Comparison of ENCODE assay signal across 16 cellular contexts in the genomic region with DNA sequence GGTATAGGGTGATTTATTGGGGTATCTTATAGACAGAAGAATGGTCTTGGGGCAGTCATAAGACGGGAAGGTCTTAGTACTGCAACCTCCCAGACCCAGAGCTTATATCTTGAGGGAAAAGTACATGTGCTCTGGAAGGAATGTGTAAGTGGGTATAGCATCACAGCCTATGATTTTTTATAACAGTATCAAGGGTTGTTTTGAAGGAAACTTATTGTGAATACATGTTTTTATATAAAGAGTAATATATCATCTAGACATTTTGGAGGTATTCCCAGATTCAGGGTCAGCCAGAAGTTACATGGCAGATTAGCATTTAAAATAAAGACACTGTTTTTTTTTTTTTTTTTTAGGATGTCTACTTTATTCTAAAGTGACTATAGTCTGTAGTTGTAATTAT. TPM values are rescaled to one million over a fixed set of nuclear protein-coding genes. Genes with fewer than 3 reads are reported as not detected.
DNase-seq lines count a peak whose midpoint lies in the region; ATAC-seq and TF ChIP-seq lines count a peak whose summit lies in the region.
"Had no signal": no experiment of that assay in that cellular context is flagged by ENCODE, and none has a peak within 500 bp of the region (broad histone marks: within the 10 kb centered on the region; RNA-seq: fewer than 3 reads in every experiment).

No MANE protein-coding gene starts in this region.

- POLR2A ChIA-PET in MCF 10A (lab: Yijun Ruan, JAX) = interaction anchor here (1.1 kb wide), 1 partner anchor 12 kb away, joined by 3 read pairs; no protein-coding TSS in a partner anchor

- peak; percentile 13 for DNase-seq in MCF 10A (ENCODE audit: unreplicated experiment)
- DNase-seq in breast epithelium (ENCODE audit: low spot score in 2 of 2) = no peak
- peak; percentile 71 for DNase-seq in dermis blood vessel endothelial cell
- DNase-seq in left lung = no peak
- no peak for DNase-seq in mucosa of gallbladder (ENCODE audit: low spot score)
- no peak for DNase-seq in kidney glomerular epithelial cell (lab: John Stamatoyannopoulos, UW)
- no peak for DNase-seq in activated CD4-positive, alpha-beta T cell treated with anti-CD3 and anti-CD28 coated beads for 4 hours
- DNase-seq: activated naive CD8-positive, alpha-beta T cell treated with anti-CD3 and anti-CD28 coated beads, Interleukin-2, amount 50 U/mL, for 24 hours; KG1; left cardiac atrium; NCI-H187; SJCRH30 had no signal

- H3K4me3 ChIP-seq in breast epithelium (no peak overlapping the region), left lung (no peak overlapping the region)
- H3K4me3 ChIP-seq: A549, dorsolateral prefrontal cortex, SJCRH30 had no signal

- H3K9me3 ChIP-seq in breast epithelium (no peaks in the 10 kb centered on the region), left lung (no peaks in the 10 kb centered on the region)
- H3K9me3 ChIP-seq: A549, SJCRH30 had no signal

- no peak overlapping the region for H3K27ac Mint-ChIP-seq in MCF 10A (ENCODE audit: low read depth, unreplicated experiment)
- H3K27ac Mint-ChIP-seq: activated naive CD8-positive, alpha-beta T cell treated with anti-CD3 and anti-CD28 coated beads, Interleukin-2, amount 50 U/mL, for 24 hours; natural killer cell treated with Interleukin-12 subunit alpha and Interleukin-12 subunit beta and Interleukin-15 and Interleukin-18, amount 100 ng/mL, for 72 hours had no signal

- no peak for TF ChIP-seq CTCF in MCF 10A (IDR thresholded peaks at IDR 0.05; ENCODE audit: unreplicated experiment)
- no peak for TF ChIP-seq CTCF in breast epithelium (IDR thresholded peaks at IDR 0.05)
- TF ChIP-seq CTCF in left lung (IDR thresholded peaks at IDR 0.05) = no peak

- peaks cover 6% of the 10 kb centered on the region for H3K4me1 Mint-ChIP-seq in MCF 10A (ENCODE audit: insufficient read depth, unreplicated experiment)
- H3K4me1 Mint-ChIP-seq: activated naive CD8-positive, alpha-beta T cell treated with anti-CD3 and anti-CD28 coated beads, Interleukin-2, amount 50 U/mL, for 24 hours had no signal

- no peaks in the 10 kb centered on the region for H3K4me1 ChIP-seq in breast epithelium
- peaks cover 12 to 15% of the 10 kb centered on the region in 2 donors for H3K4me1 ChIP-seq in left lung
- H3K4me1 ChIP-seq: A549, SJCRH30 had no signal

- H3K27me3 Mint-ChIP-seq in MCF 10A (ENCODE audit: insufficient read depth, unreplicated experiment) = no peaks in the 10 kb centered on the region
- H3K27me3 Mint-ChIP-seq: activated naive CD8-positive, alpha-beta T cell treated with anti-CD3 and anti-CD28 coated beads, Interleukin-2, amount 50 U/mL, for 24 hours; natural killer cell treated with Interleukin-12 subunit alpha and Interleukin-12 subunit beta and Interleukin-15 and Interleukin-18, amount 100 ng/mL, for 72 hours had no signal

- BruUV-seq in MCF 10A (replicated peaks; lab: Mats Ljungman, UMichigan) = no TSS peak

- ATAC-seq in left lung = peak; percentile 39
- ATAC-seq in GM21447 (IDR thresholded peaks at IDR 0.05; ENCODE audit: unreplicated experiment) = no peak
- ATAC-seq: A549; activated naive CD8-positive, alpha-beta T cell treated with anti-CD3 and anti-CD28 coated beads, Interleukin-2, amount 50 U/mL, for 24 hours; natural killer cell treated with Interleukin-12 subunit alpha and Interleukin-12 subunit beta and Interleukin-15 and Interleukin-18, amount 100 ng/mL, for 72 hours had no signal

- H3K27ac ChIP-seq in breast epithelium = no peak overlapping the region
- peak overlapping the region in 1 of 2 donors; percentile 14 for H3K27ac ChIP-seq in left lung
- H3K27ac ChIP-seq: A549, SJCRH30 had no signal

- no peaks in the 10 kb centered on the region for H3K27me3 ChIP-seq in breast epithelium
- H3K27me3 ChIP-seq in left lung = no peaks in the 10 kb centered on the region
- H3K27me3 ChIP-seq: dorsolateral prefrontal cortex, SJCRH30 had no signal

- H3K36me3 ChIP-seq in breast epithelium (no peaks in the 10 kb centered on the region), left lung (peaks cover 0 to 83% of the 10 kb centered on the region in 2 donors)

- peaks cover 30% of the 10 kb centered on the region for H3K36me3 Mint-ChIP-seq in MCF 10A (ENCODE audit: insufficient read depth, unreplicated experiment)

- no peaks in the 10 kb centered on the region for H3K9me3 Mint-ChIP-seq in MCF 10A (ENCODE audit: unreplicated experiment)
- H3K9me3 Mint-ChIP-seq: activated naive CD8-positive, alpha-beta T cell treated with anti-CD3 and anti-CD28 coated beads, Interleukin-2, amount 50 U/mL, for 24 hours; natural killer cell treated with Interleukin-12 subunit alpha and Interleukin-12 subunit beta and Interleukin-15 and Interleukin-18, amount 100 ng/mL, for 72 hours had no signal

- intact Hi-C loops in MCF 10A (cut with micrococcal nuclease) (no loop called here), breast epithelium (cut with DNase I; ENCODE audit: low total_unique reads) (no loop called here), left lung (cut with DNase I) (no loop called here)

- H3K4me3 Mint-ChIP-seq in MCF 10A (ENCODE audit: unreplicated experiment) = no peak overlapping the region
- H3K4me3 Mint-ChIP-seq: activated naive CD8-positive, alpha-beta T cell treated with anti-CD3 and anti-CD28 coated beads, Interleukin-2, amount 50 U/mL, for 24 hours; natural killer cell treated with Interleukin-12 subunit alpha and Interleukin-12 subunit beta and Interleukin-15 and Interleukin-18, amount 100 ng/mL, for 72 hours had no signal

- CTCF ChIA-PET in MCF 10A (lab: Yijun Ruan, JAX) = interaction anchor here (1.1 to 4.5 kb wide), 2 partner anchors 10 to 12 kb away, joined by 4 to 23 read pairs; no protein-coding TSS in a partner anchor

- no peak for TF ChIP-seq POLR2A in breast epithelium (IDR thresholded peaks at IDR 0.05)

RNA-seq across cellular contexts. Expression of gene PPP1R21, which starts 41.7 kb away (rescaled TPM):
- total RNA-seq in MCF 10A (2022) = 14.8 and 16.2 TPM in 2 replicates
- total RNA-seq in breast epithelium = 10 to 100 TPM; 26.5 to 37.0 (median 36.4) TPM
- total RNA-seq in dermis blood vessel endothelial cell = 21.4 and 26.3 TPM in 2 replicates
- 10 to 100 TPM; 26.2 to 26.4 TPM for total RNA-seq in left lung
- 37.6 TPM for total RNA-seq in mucosa of gallbladder

RNA-seq across cellular contexts. Expression of gene STON1, which starts 47.6 kb away (rescaled TPM):
- total RNA-seq in MCF 10A (2022) = 0.23 and 0.42 TPM in 2 replicates
- total RNA-seq in breast epithelium = 10 to 100 TPM; 21.7 to 45.6 (median 35.1) TPM
- total RNA-seq in dermis blood vessel endothelial cell = 4.3 and 8.1 TPM in 2 replicates
- total RNA-seq in left lung = 10 to 100 TPM; 12.4 to 17.6 TPM
- total RNA-seq in mucosa of gallbladder = 30.7 TPM

Comparison
In these comparisons a context has a peak if more than half of its experiments do, and no peak if none do; other contexts are left out.
1. DNase-seq: peak in MCF 10A (single experiment) and dermis blood vessel endothelial cell (single experiment); none in breast epithelium (0 of 2), left lung (0 of 2), mucosa of gallbladder (single experiment), kidney glomerular epithelial cell (single experiment) and activated CD4-positive, alpha-beta T cell treated with anti-CD3 and anti-CD28 coated beads for 4 hours (0 of 2).